10 cellular contexts compared by ENCODE assay signal in the genomic region with DNA sequence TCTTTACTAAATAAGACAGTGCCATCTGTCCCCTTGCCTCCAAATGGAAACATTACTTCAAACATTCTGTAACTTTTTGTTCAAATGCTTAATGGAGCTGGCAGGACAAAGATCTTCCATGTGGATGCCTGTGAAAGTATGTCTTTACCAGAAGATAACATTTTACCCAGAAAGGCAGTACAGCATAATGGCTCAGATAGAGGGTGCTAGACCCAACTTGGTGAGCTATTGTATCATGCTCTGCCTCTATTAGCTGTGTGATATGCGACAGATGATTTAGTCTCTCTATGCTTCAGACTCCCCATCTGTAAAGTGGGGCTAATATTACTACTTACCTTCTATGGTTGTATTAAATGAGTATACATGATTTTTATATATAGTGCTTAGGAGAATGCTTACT. TPM values are rescaled to one million over a fixed set of nuclear protein-coding genes. Genes with fewer than 3 reads are reported as not detected.
A peak's percentile ranks its signal among the peaks of the same experiment; 100 is the strongest.
DNase-seq lines count a peak whose midpoint lies in the region; ATAC-seq, FAIRE-seq and TF ChIP-seq lines count a peak whose summit lies in the region.
"Had no signal": no experiment of that assay in that cellular context is flagged by ENCODE, and none has a peak within 500 bp of the region (broad histone marks: within the 10 kb centered on the region; RNA-seq: fewer than 3 reads in every experiment).

No MANE protein-coding gene starts in this region.

- CTCF ChIA-PET in SK-N-SH (lab: Yijun Ruan, JAX): interaction anchor here (0.7 to 1.6 kb wide), 6 partner anchors 8 to 151 kb away, joined by 3 to 4 read pairs (median 3); partner anchors contain the start of gene SMKR1

- H3K9me2 ChIP-seq in GM23338 (ENCODE audit: insufficient read depth) (no peaks in the 10 kb centered on the region), SK-N-SH (no peaks in the 10 kb centered on the region)

- POLR2A ChIA-PET in SK-N-SH (lab: Yijun Ruan, JAX): no interaction called here

- H3K9ac ChIP-seq in SK-N-SH: no peak overlapping the region

- no peaks in the 10 kb centered on the region for H3K4me1 Mint-ChIP-seq in GM23338

- H3F3A ChIP-seq in GM23338 (replicated peaks; ENCODE audit: low read depth) (no peaks in the 10 kb centered on the region), SK-N-SH (replicated peaks; ENCODE audit: insufficient read depth) (peaks cover 18% of the 10 kb centered on the region)

- TF ChIP-seq CTCF in C4-2B (conservative IDR thresholded peaks at IDR 0.05) (peak; percentile 18), GM23338 (conservative IDR thresholded peaks at IDR 0.05; ENCODE audit: low read depth in 2 of 2) (peak; percentile 36 to 43), SK-N-SH (IDR thresholded peaks at IDR 0.05) (peak; percentile 35), prostate gland (IDR thresholded peaks at IDR 0.05) (no peak)

- no peak for TF ChIP-seq RAD21 in SK-N-SH (IDR thresholded peaks at IDR 0.05; ENCODE audit: low read length)

- H3K79me2 ChIP-seq in GM23338 (replicated peaks; ENCODE audit: insufficient read depth) (no peaks in the 10 kb centered on the region), SK-N-SH (ENCODE audit: insufficient read depth) (no peaks in the 10 kb centered on the region)

- H3K4me1 ChIP-seq in GM23338 (ENCODE audit: insufficient read depth): no peaks in the 10 kb centered on the region
- H3K4me1 ChIP-seq in SK-N-SH (ENCODE audit: control insufficient read depth in 1 of 2, insufficient read depth in 2 of 2, low read depth in 1 of 2, low read length in 1 of 2): no peaks in the 10 kb centered on the region; a peak in 1 of 4 replicates
- no peaks in the 10 kb centered on the region for H3K4me1 ChIP-seq in prostate gland (replicated peaks)

- H3K4me3 Mint-ChIP-seq in GM23338: no peak overlapping the region
- H3K4me3 Mint-ChIP-seq: activated T-cell treated with anti-CD3 and anti-CD28 coated beads, Interleukin-2, amount 50 U/mL, for 4 hours had no signal

- H2AFZ ChIP-seq in GM23338: no peak overlapping the region
- no peak overlapping the region for H2AFZ ChIP-seq in SK-N-SH (ENCODE audit: low read depth)

- H3K27me3 ChIP-seq in GM23338 (ENCODE audit: insufficient read depth) (no peaks in the 10 kb centered on the region), SK-N-SH (ENCODE audit: insufficient read depth) (no peaks in the 10 kb centered on the region), prostate gland (replicated peaks; ENCODE audit: insufficient read depth) (no peaks in the 10 kb centered on the region)

- H3K9me3 ChIP-seq in SK-N-SH (no peaks in the 10 kb centered on the region), prostate gland (no peaks in the 10 kb centered on the region)

- no peaks in the 10 kb centered on the region for H4K20me1 ChIP-seq in GM23338 (replicated peaks; ENCODE audit: insufficient read depth)
- H4K20me1 ChIP-seq in SK-N-SH (ENCODE audit: insufficient read depth): no peaks in the 10 kb centered on the region

- no peak for FAIRE-seq in H54 (lab: Jason Lieb, UNC)

- H3K4me3 ChIP-seq in GM23338: no peak overlapping the region
- no peak overlapping the region for H3K4me3 ChIP-seq in SK-N-SH (ENCODE audit: low read depth in 2 of 2, low read length in 1 of 2)
- H3K4me3 ChIP-seq in prostate gland: no peak overlapping the region

- intact Hi-C loops in prostate gland (cut with DNase I): no loop called here

- TF ChIP-seq EP300 in SK-N-SH (IDR thresholded peaks at IDR 0.05; ENCODE audit: borderline replicate concordance in 1 of 2, low read depth in 1 of 2, low read length in 1 of 2): no peak

- H3K27me3 Mint-ChIP-seq in GM23338 (ENCODE audit: insufficient read depth, low read depth, poor library complexity): peaks cover 7% of the 10 kb centered on the region

- no peaks in the 10 kb centered on the region; the same call in 2 of the 3 replicates for H3K9me3 Mint-ChIP-seq in GM23338
- H3K9me3 Mint-ChIP-seq: activated T-cell treated with anti-CD3 and anti-CD28 coated beads, Interleukin-2, amount 50 U/mL, for 4 hours had no signal

- DNase-seq in GM23338 (ENCODE audit: low spot score) (no peak), SK-N-SH (no peak), germinal center (ENCODE audit: low spot score) (peak; percentile 18), prostate gland (ENCODE audit: low spot score) (no peak), H54 (ENCODE audit: insufficient read length, low spot score) (no peak), COLO829 (ENCODE audit: low spot score) (no peak)
- DNase-seq: activated T-cell treated with anti-CD3 and anti-CD28 coated beads, Interleukin-2, amount 50 U/mL, for 4 hours; SIG-M5 had no signal

- no peak overlapping the region for H3K4me2 ChIP-seq in GM23338
- H3K4me2 ChIP-seq in SK-N-SH: no peak overlapping the region

- peak; percentile 51; the same call in 2 of the 3 replicates for ATAC-seq in GM23338
- ATAC-seq in HG03460 (IDR thresholded peaks at IDR 0.05; ENCODE audit: unreplicated experiment): no peak

- H3K36me3 ChIP-seq in GM23338 (ENCODE audit: insufficient read depth) (no peaks in the 10 kb centered on the region), SK-N-SH (replicated peaks in 1 of 2; ENCODE audit: control insufficient read depth in 1 of 2, insufficient read depth in 2 of 2, low read length in 1 of 2) (no peaks in the 10 kb centered on the region), prostate gland (no peaks in the 10 kb centered on the region)

- WGBS in SK-N-SH (ENCODE audit: low lambda C conversion rate): 95% methylated on average over 1 of the region's 1 CpG
- 100% methylated on average over 1 of the region's 1 CpG for WGBS in prostate gland

- H3K27ac ChIP-seq in C4-2B: no peak overlapping the region
- no peak overlapping the region for H3K27ac ChIP-seq in GM23338 (ENCODE audit: low read depth)
- H3K27ac ChIP-seq in SK-N-SH (ENCODE audit: low read depth in 2 of 2, low read length in 1 of 2): peak overlapping the region in 1 of 2 experiments; percentile 31; a peak in 2 of 4 replicates
- no peak overlapping the region for H3K27ac ChIP-seq in prostate gland

- H3K27ac Mint-ChIP-seq in GM23338: no peak overlapping the region

- TF ChIP-seq POLR2A in prostate gland (IDR thresholded peaks at IDR 0.05) (no peak), H54 (IDR thresholded peaks at IDR 0.05; ENCODE audit: low read depth, low read length) (no peak)

- H3K36me3 Mint-ChIP-seq in GM23338 (ENCODE audit: low read depth): no peaks in the 10 kb centered on the region

TF ChIP-seq in GM23338, 12 proteins besides CTCF, POLR2A, EP300 and RAD21 (continues in another document):
- TF ChIP-seq EZH2phosphoT487 (IDR thresholded peaks at IDR 0.05; ENCODE audit: unreplicated experiment) (no peak), STAT1 (IDR thresholded peaks at IDR 0.05; ENCODE audit: unreplicated experiment) (no peak)

TF ChIP-seq in SK-N-SH, 30 proteins besides CTCF, POLR2A, EP300 and RAD21 (continues in another document):
- TF ChIP-seq SIN3A (IDR thresholded peaks at IDR 0.05; ENCODE audit: borderline replicate concordance, low read depth, low read length) (no peak), USF1 (IDR thresholded peaks at IDR 0.05; ENCODE audit: borderline replicate concordance, low read depth) (no peak), YY1 (IDR thresholded peaks at IDR 0.05; ENCODE audit: low read depth) (no peak), RCOR1 (IDR thresholded peaks at IDR 0.05; ENCODE audit: low read length) (no peak), IRF3 (IDR thresholded peaks at IDR 0.05; ENCODE audit: low read depth, low read length) (no peak), RXRA (IDR thresholded peaks at IDR 0.05; ENCODE audit: borderline replicate concordance, low read depth) (no peak), NFIC (IDR thresholded peaks at IDR 0.05; ENCODE audit: borderline replicate concordance) (no peak)
- TF ChIP-seq, protein P1, sequence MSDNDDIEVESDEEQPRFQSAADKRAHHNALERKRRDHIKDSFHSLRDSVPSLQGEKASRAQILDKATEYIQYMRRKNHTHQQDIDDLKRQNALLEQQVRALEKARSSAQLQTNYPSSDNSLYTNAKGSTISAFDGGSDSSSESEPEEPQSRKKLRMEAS (IDR thresholded peaks at IDR 0.05; ENCODE audit: low read depth): no peak
- TF ChIP-seq, protein P2, sequence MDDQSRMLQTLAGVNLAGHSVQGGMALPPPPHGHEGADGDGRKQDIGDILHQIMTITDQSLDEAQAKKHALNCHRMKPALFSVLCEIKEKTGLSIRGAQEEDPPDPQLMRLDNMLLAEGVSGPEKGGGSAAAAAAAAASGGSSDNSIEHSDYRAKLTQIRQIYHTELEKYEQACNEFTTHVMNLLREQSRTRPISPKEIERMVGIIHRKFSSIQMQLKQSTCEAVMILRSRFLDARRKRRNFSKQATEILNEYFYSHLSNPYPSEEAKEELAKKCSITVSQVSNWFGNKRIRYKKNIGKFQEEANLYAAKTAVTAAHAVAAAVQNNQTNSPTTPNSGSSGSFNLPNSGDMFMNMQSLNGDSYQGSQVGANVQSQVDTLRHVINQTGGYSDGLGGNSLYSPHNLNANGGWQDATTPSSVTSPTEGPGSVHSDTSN (IDR thresholded peaks at IDR 0.05): no peak

RNA-seq across cellular contexts. Expression of gene SMKR1, which starts 8.8 kb away (rescaled TPM):
- 0.70 TPM in 1 of 2 replicates, not detected in the other for total RNA-seq in GM23338 (2014; rRNA removed; shearing (Covaris generic))
- polyA plus RNA-seq in GM23338 (2016; fragmentation: Nextera tagmentation; extraction: Ambion mirVana) (1.7 and 2.1 TPM in 2 replicates), SK-N-SH (2012; rRNA removed) (5.8 and 8.1 TPM in 2 replicates)
- polyA plus RNA-seq in SK-N-SH (2012; cell fraction: cytosol; rRNA removed): 10.6 and 12.8 TPM in 2 replicates
- polyA plus RNA-seq in SK-N-SH (2012; cell fraction: nucleus; rRNA removed): 3.7 and 3.9 TPM in 2 replicates
- 1 to 10 TPM in 1 of 2 donors, under 1 TPM in 1; 0.59 to 6.6 TPM for total RNA-seq in prostate gland

RNA-seq across cellular contexts. Expression of gene STRIP2, which starts 59.3 kb away (rescaled TPM):
- total RNA-seq in GM23338 (2014; rRNA removed; shearing (Covaris generic)): 7.4 and 10.6 TPM in 2 replicates
- polyA plus RNA-seq in GM23338 (2016; fragmentation: Nextera tagmentation; extraction: Ambion mirVana) (3.8 and 4.7 TPM in 2 replicates), SK-N-SH (2012; rRNA removed) (4.9 and 6.9 TPM in 2 replicates)
- 2.6 and 3.5 TPM in 2 replicates for polyA plus RNA-seq in SK-N-SH (2012; cell fraction: cytosol; rRNA removed)
- polyA plus RNA-seq in SK-N-SH (2012; cell fraction: nucleus; rRNA removed): 17.6 and 24.1 TPM in 2 replicates
- total RNA-seq in prostate gland: 1 to 10 TPM; 1.1 to 5.5 TPM

Comparison
In these comparisons a context has a peak if more than half of its experiments do, and no peak if none do; other contexts are left out.
1. CTCF ChIP-seq: peak in C4-2B (single experiment), GM23338 (2 of 2) and SK-N-SH (single experiment); none in prostate gland (0 of 4).